Comparison of ENCODE assay signal across 8 cellular contexts in genomic region chr16:66924527-66925321, GRCh38. TPM values are rescaled to one million over a fixed set of nuclear protein-coding genes. Genes with fewer than 3 reads are reported as not detected.
DNase-seq lines count a peak whose midpoint lies in the region; ATAC-seq and TF ChIP-seq lines count a peak whose summit lies in the region.

No MANE protein-coding gene starts in this region.

- ATAC-seq in SK-N-SH treated with all-trans-retinoic acid at 6 μM for 48 hours (peak; percentile 45), left lung (peak; percentile 54), GM19324 (IDR thresholded peaks at IDR 0.05; ENCODE audit: low FRiP score, unreplicated experiment) (no peak), GM21423 (IDR thresholded peaks at IDR 0.05; ENCODE audit: unreplicated experiment) (no peak)
- peak; percentile 73 for ATAC-seq in stimulated activated naive CD8-positive, alpha-beta T cell treated with anti-CD3 and anti-CD28 coated beads, Interleukin-15, amount 100 ng/mL, for 72 hours

- H3K4me1 ChIP-seq in left lung: peaks cover 21 to 50% of the 10 kb centered on the region in 2 donors

- no peaks in the 10 kb centered on the region for H3K9me3 ChIP-seq in left lung

- H3K27me3 ChIP-seq in left lung: peaks cover 0 to 70% of the 10 kb centered on the region in 2 donors

- no peaks in the 10 kb centered on the region for H3K36me3 ChIP-seq in left lung

- DNase-seq in NCI-H748 (lab: John Stamatoyannopoulos, UW; ENCODE audit: unreplicated experiment) (peak; percentile 36), NCI-H748 treated with DMSO at 0.1 percent for 48 hours (lab: John Stamatoyannopoulos, UW) (no peak), left lung (peak in 1 of 2 donors; percentile 89)
- DNase-seq in central memory CD4-positive, alpha-beta T cell: peak; percentile 24
- DNase-seq in stimulated activated naive CD8-positive, alpha-beta T cell treated with anti-CD3 and anti-CD28 coated beads, Interleukin-15, amount 100 ng/mL, for 72 hours: peak; percentile 48 to 53

- H3K27ac ChIP-seq in left lung: peak overlapping the region; percentile 63 to 72

- no peak overlapping the region for H3K27ac Mint-ChIP-seq in stimulated activated naive CD8-positive, alpha-beta T cell treated with anti-CD3 and anti-CD28 coated beads, Interleukin-15, amount 100 ng/mL, for 72 hours

- peak overlapping the region; percentile 78 for H3K4me3 Mint-ChIP-seq in stimulated activated naive CD8-positive, alpha-beta T cell treated with anti-CD3 and anti-CD28 coated beads, Interleukin-15, amount 100 ng/mL, for 72 hours

- H3K27me3 Mint-ChIP-seq in stimulated activated naive CD8-positive, alpha-beta T cell treated with anti-CD3 and anti-CD28 coated beads, Interleukin-15, amount 100 ng/mL, for 72 hours: peaks cover 64% of the 10 kb centered on the region

- no peaks in the 10 kb centered on the region for H3K9me3 Mint-ChIP-seq in stimulated activated naive CD8-positive, alpha-beta T cell treated with anti-CD3 and anti-CD28 coated beads, Interleukin-15, amount 100 ng/mL, for 72 hours

- peaks cover 38% of the 10 kb centered on the region for H3K4me1 Mint-ChIP-seq in stimulated activated naive CD8-positive, alpha-beta T cell treated with anti-CD3 and anti-CD28 coated beads, Interleukin-15, amount 100 ng/mL, for 72 hours

- intact Hi-C loops in left lung (cut with DNase I): no loop called here

- TF ChIP-seq CTCF in left lung (IDR thresholded peaks at IDR 0.05): peak; percentile 11 to 25

- H3K4me3 ChIP-seq in left lung: peak overlapping the region; percentile 45 to 48

TF ChIP-seq in SK-N-SH treated with all-trans-retinoic acid at 6 μM for 48 hours, 23 proteins besides CTCF, POLR2A, EP300 and RAD21:
- no peak for TF ChIP-seq SNAI2 (CRISPR knock-in tag; IDR thresholded peaks at IDR 0.05)
- no peak for TF ChIP-seq TOX (CRISPR knock-in tag; IDR thresholded peaks at IDR 0.05; ENCODE audit: borderline replicate concordance)
- no peak for TF ChIP-seq ESRRG (CRISPR knock-in tag; IDR thresholded peaks at IDR 0.05)
- no peak for TF ChIP-seq CSRNP3 (CRISPR knock-in tag; IDR thresholded peaks at IDR 0.05)
- TF ChIP-seq ZNF8 (CRISPR knock-in tag; IDR thresholded peaks at IDR 0.05): no peak
- TF ChIP-seq ZFP30 (CRISPR knock-in tag; IDR thresholded peaks at IDR 0.05): no peak
- TF ChIP-seq GLIS3 (CRISPR knock-in tag; IDR thresholded peaks at IDR 0.05): no peak
- TF ChIP-seq ISL1 (CRISPR knock-in tag; IDR thresholded peaks at IDR 0.05): no peak
- TF ChIP-seq PPARA (CRISPR knock-in tag; IDR thresholded peaks at IDR 0.05; ENCODE audit: borderline replicate concordance): no peak
- TF ChIP-seq ARNTL (CRISPR knock-in tag; IDR thresholded peaks at IDR 0.05; ENCODE audit: borderline replicate concordance, low read depth): no peak
- TF ChIP-seq ZC3H10 (CRISPR knock-in tag; IDR thresholded peaks at IDR 0.05): no peak
TF ChIP-seq in SK-N-SH treated with all-trans-retinoic acid at 6 μM for 48 hours: peak in this region for 0.

RNA-seq across cellular contexts. Expression of gene RRAD, which starts 0.6 kb away (rescaled TPM):
- total RNA-seq in left lung: 10 to 100 TPM in 1 of 2 donors, 1 to 10 TPM in 1; 8.2 to 31.8 TPM

RNA-seq across cellular contexts. Expression of gene CDH16, which starts 6.0 kb away (rescaled TPM):
- under 1 TPM in 1 of 2 donors, not detected in 1; 0.32 TPM for total RNA-seq in left lung

RNA-seq across cellular contexts. Expression of gene CIAO2B, which starts 9.5 kb away (rescaled TPM):
- 10 to 100 TPM; 81.7 to 82.5 TPM for total RNA-seq in left lung

RNA-seq across cellular contexts. Expression of gene CES2, which starts 10.6 kb away (rescaled TPM):
- 10 to 100 TPM; 31.7 to 38.4 TPM for total RNA-seq in left lung

RNA-seq across cellular contexts. Expression of gene CES3, which starts 36.3 kb away (rescaled TPM):
- 1 to 10 TPM in 1 of 2 donors, under 1 TPM in 1; 0.79 to 1.6 TPM for total RNA-seq in left lung

Comparison
In these comparisons a context has a peak if more than half of its experiments do, and no peak if none do; other contexts are left out.
1. ATAC-seq: peak in SK-N-SH treated with all-trans-retinoic acid at 6 μM for 48 hours (single experiment), left lung (single experiment) and stimulated activated naive CD8-positive, alpha-beta T cell treated with anti-CD3 and anti-CD28 coated beads, Interleukin-15, amount 100 ng/mL, for 72 hours (single experiment); none in GM19324 (single experiment) and GM21423 (single experiment).